ENCODE assay signal across 1 cellular context in genomic region chr17:78116411-78116810, GRCh38.
TF ChIP-seq lines count a peak whose summit lies in the region.

No MANE protein-coding gene starts in this region.

TF ChIP-seq in K562, 482 proteins besides CTCF, POLR2A, EP300 and RAD21:
- TF ChIP-seq SUPT5H (IDR thresholded peaks at IDR 0.05) (peak; percentile 9; the same call in 1 of the 2 replicates), FOS (IDR thresholded peaks at IDR 0.05; ENCODE audit: extremely low read depth, insufficient read length) (no peak), DACH1 (IDR thresholded peaks at IDR 0.05; ENCODE audit: partially characterized antibody) (no peak), ZNF133 (CRISPR knock-in tag; IDR thresholded peaks at IDR 0.05) (no peak)
